In genomic region chr14:88129306-88130056, GRCh38 we compare ENCODE assay signal across 8 cellular contexts.
DNase-seq lines count a peak whose midpoint lies in the region; ATAC-seq and TF ChIP-seq lines count a peak whose summit lies in the region.

No MANE protein-coding gene starts in this region.

- intact Hi-C loops in dorsolateral prefrontal cortex (cut with DNase I), result no loop called here
- intact Hi-C loops in natural killer cell (cut with micrococcal nuclease), result no loop called here

- H3K27ac ChIP-seq in 22Rv1 (no peak overlapping the region), dorsolateral prefrontal cortex (peak overlapping the region in 43 of 59 donors; percentile 12 to 83 (median 59))

- H3K27me3 ChIP-seq in dorsolateral prefrontal cortex, result no peaks in the 10 kb centered on the region

- DNase-seq in NB4 (ENCODE audit: low read depth) (peak; percentile 77), dorsolateral prefrontal cortex (peak in 1 of 10 donors; percentile 42), natural killer cell (no peak), NCI-H774 (lab: John Stamatoyannopoulos, UW) (no peak)
- no peak for DNase-seq in NK-92 treated with Interleukin-12 subunit alpha and Interleukin-12 subunit beta, amount 100 ng/mL, for 24 hours (lab: John Stamatoyannopoulos, UW)

- peaks cover 17 to 21% of the 10 kb centered on the region in 2 donors for H3K4me1 Mint-ChIP-seq in natural killer cell

- H3K9me3 Mint-ChIP-seq in natural killer cell, result peaks cover 3 to 4% of the 10 kb centered on the region in 2 donors

- H3K36me3 Mint-ChIP-seq in natural killer cell, result peaks cover 21% of the 10 kb centered on the region

- peak overlapping the region in 1 of 2 donors; percentile 75 for H3K27ac Mint-ChIP-seq in natural killer cell

- peak; percentile 74 for ATAC-seq in GM18861 (IDR thresholded peaks at IDR 0.05; ENCODE audit: unreplicated experiment)
- ATAC-seq in natural killer cell, result peak in 2 of 3 donors; percentile 52 to 77
- no peak for ATAC-seq in HG02623 (IDR thresholded peaks at IDR 0.05; ENCODE audit: unreplicated experiment)

- H3K4me3 ChIP-seq in NB4 (ENCODE audit: low read depth, low read length), result no peak overlapping the region
- H3K4me3 ChIP-seq in dorsolateral prefrontal cortex, result no peak overlapping the region

- peak overlapping the region; percentile 26 for H3K4me3 Mint-ChIP-seq in natural killer cell

- TF ChIP-seq POLR2A in NB4 (IDR thresholded peaks at IDR 0.05; ENCODE audit: extremely low read depth, insufficient read length), result no peak

- H3K27me3 Mint-ChIP-seq in natural killer cell (ENCODE audit: low read depth in 2 of 2), result peaks cover 0 to 29% of the 10 kb centered on the region in 2 donors

- 0 out of 2 replicates have a peak, but pooled peaks have one; percentile 9 for TF ChIP-seq CTCF in 22Rv1 (IDR thresholded peaks at IDR 0.05)
- TF ChIP-seq CTCF in NB4 (IDR thresholded peaks at IDR 0.05; ENCODE audit: low read depth, low read length), result no peak
- peak in 33 of 56 donors; percentile 2 to 49 (median 26) for TF ChIP-seq CTCF in dorsolateral prefrontal cortex (IDR thresholded peaks at IDR 0.05 in 54 of 56, conservative IDR thresholded peaks at IDR 0.05 in 2 of 56; ENCODE audit: low read depth in 1 of 56, partially characterized antibody in 56 of 56)
- TF ChIP-seq CTCF in natural killer cell (IDR thresholded peaks at IDR 0.05), result no peak

Comparison
In these comparisons a context has a peak if more than half of its experiments do, and no peak if none do; other contexts are left out.
1. CTCF ChIP-seq: peak in 22Rv1 (single experiment) and dorsolateral prefrontal cortex (33 of 56); none in NB4 (single experiment) and natural killer cell (single experiment).